Comparison of ENCODE assay signal across 26 cellular contexts in genomic region chr5:63094730-63095129, GRCh38.
"Had no signal": no experiment of that assay in that cellular context is flagged by ENCODE, and none has a peak within 500 bp of the region (broad histone marks: within the 10 kb centered on the region; RNA-seq: fewer than 3 reads in every experiment).

No MANE protein-coding gene starts in this region.

- H3K4me3 ChIP-seq: colonic mucosa, coronary artery, dorsolateral prefrontal cortex, esophagus muscularis mucosa, esophagus squamous epithelium, gastrocnemius medialis, gastroesophageal sphincter, heart left ventricle, heart right ventricle, hepatocyte had no signal

- DNase-seq: colonic mucosa; cortex of kidney; dermis blood vessel endothelial cell; effector CD4-positive, alpha-beta T cell; effector CD8-positive, alpha-beta T cell; effector memory CD4-positive, alpha-beta T cell; effector memory CD8-positive, alpha-beta T cell; endodermal cell; erythroblast; esophagus squamous epithelium; foreskin fibroblast; foreskin keratinocyte; foreskin melanocyte; gastrocnemius medialis; glutamatergic neuron; head of caudate nucleus; heart left ventricle; heart right ventricle had no signal

- H3K4me3 Mint-ChIP-seq: dendritic cell treated with granulocyte-macrophage colony-stimulating factor and Interleukin-4, amounts not matched to agents 40 ng/mL and 50 ng/mL, for 4 days; effector memory CD8-positive, alpha-beta T cell; endodermal cell had no signal

- H3K36me3 ChIP-seq: colonic mucosa, esophagus muscularis mucosa, esophagus squamous epithelium, gastrocnemius medialis, gastroesophageal sphincter, heart left ventricle, heart right ventricle had no signal

- H3K9me3 ChIP-seq: colonic mucosa, esophagus muscularis mucosa, esophagus squamous epithelium, gastrocnemius medialis had no signal

- H3K27me3 ChIP-seq: colonic mucosa, dorsolateral prefrontal cortex, esophagus muscularis mucosa, esophagus squamous epithelium, foreskin keratinocyte, gastrocnemius medialis, heart left ventricle, heart right ventricle, hepatocyte had no signal

- H3K27ac ChIP-seq: colonic mucosa, coronary artery, dorsolateral prefrontal cortex, epithelial cell of prostate, esophagus muscularis mucosa, esophagus squamous epithelium, foreskin keratinocyte, gastrocnemius medialis, gastroesophageal sphincter, heart left ventricle, heart right ventricle, hepatocyte had no signal

- H3K27me3 Mint-ChIP-seq: dendritic cell treated with granulocyte-macrophage colony-stimulating factor and Interleukin-4, amounts not matched to agents 40 ng/mL and 50 ng/mL, for 4 days; effector memory CD8-positive, alpha-beta T cell had no signal

- H3K27ac Mint-ChIP-seq: dendritic cell treated with granulocyte-macrophage colony-stimulating factor and Interleukin-4, amounts not matched to agents 40 ng/mL and 50 ng/mL, for 4 days; effector memory CD8-positive, alpha-beta T cell; endodermal cell had no signal

- H3K4me1 ChIP-seq: colonic mucosa, esophagus muscularis mucosa, esophagus squamous epithelium, foreskin keratinocyte, gastrocnemius medialis, gastroesophageal sphincter, heart left ventricle, heart right ventricle had no signal

- ATAC-seq: effector memory CD8-positive, alpha-beta T cell; esophagus mucosa; foreskin keratinocyte; gastrocnemius medialis; gastroesophageal sphincter; heart left ventricle; heart right ventricle had no signal
